ENCODE assay signal across 8 cellular contexts in genomic region chr3:37993811-37994638, GRCh38. TPM values are rescaled to one million over a fixed set of nuclear protein-coding genes. Genes with fewer than 3 reads are reported as not detected.
DNase-seq lines count a peak whose midpoint lies in the region; ATAC-seq and TF ChIP-seq lines count a peak whose summit lies in the region.

No MANE protein-coding gene starts in this region.

- peak overlapping the region; percentile 85 for H3K27ac ChIP-seq in AG04450 (ENCODE audit: low read depth, low read length)
- peak overlapping the region; percentile 76 for H3K27ac ChIP-seq in angular gyrus (ENCODE audit: low read depth, low read length)
- peak overlapping the region; percentile 99 for H3K27ac ChIP-seq in hepatocyte
- peak overlapping the region; percentile 69 to 81 (median 77) for H3K27ac ChIP-seq in sigmoid colon

- intact Hi-C loops in sigmoid colon (cut with DNase I): no loop called here

- H3K27me3 ChIP-seq in AG04450 (ENCODE audit: control insufficient read depth, insufficient read depth, low read length): peaks cover 4% of the 10 kb centered on the region
- no peaks in the 10 kb centered on the region for H3K27me3 ChIP-seq in hepatocyte
- H3K27me3 ChIP-seq in sigmoid colon: no peaks in the 10 kb centered on the region

- CTCF ChIA-PET in AG04450 (lab: Charles Lee): no interaction called here

- POLR2A ChIA-PET in AG04450 (lab: Yijun Ruan, JAX): interaction anchor here (0.6 to 1.0 kb wide), 4 partner anchors 14 to 142 kb away, joined by 3 to 9 read pairs (median 4); no protein-coding TSS in a partner anchor

- H3K4me1 ChIP-seq in hepatocyte (ENCODE audit: insufficient read depth): peaks cover 53% of the 10 kb centered on the region
- peaks cover 0 to 35% (median 26%) of the 10 kb centered on the region in 4 donors for H3K4me1 ChIP-seq in sigmoid colon

- peak overlapping the region; percentile 84 for H3K4me2 ChIP-seq in hepatocyte

- no peaks in the 10 kb centered on the region for H4K20me1 ChIP-seq in hepatocyte (ENCODE audit: insufficient read depth, poor library complexity, severe bottlenecking)

- TF ChIP-seq POLR2A in sigmoid colon (IDR thresholded peaks at IDR 0.05): peak; percentile 18 to 56

- H3K9me2 ChIP-seq in hepatocyte (replicated peaks; ENCODE audit: insufficient read depth): no peaks in the 10 kb centered on the region

- ATAC-seq in GM19025 (IDR thresholded peaks at IDR 0.05; ENCODE audit: low read depth, unreplicated experiment) (peak; percentile 56), HG03280 (IDR thresholded peaks at IDR 0.05; ENCODE audit: unreplicated experiment) (peak; percentile 51)

- TF ChIP-seq CTCF in AG04450 (IDR thresholded peaks at IDR 0.05; ENCODE audit: low read depth, low read length) (0 out of 2 replicates have a peak, but pooled peaks have one; percentile 7), hepatocyte (IDR thresholded peaks at IDR 0.05; ENCODE audit: poor library complexity) (no peak), sigmoid colon (IDR thresholded peaks at IDR 0.05) (no peak)

- H3K9me3 ChIP-seq in AG04450 (ENCODE audit: control insufficient read depth, insufficient read depth, low read length) (no peaks in the 10 kb centered on the region; the same call in 1 of the 2 replicates), hepatocyte (ENCODE audit: low read depth) (no peaks in the 10 kb centered on the region), sigmoid colon (no peaks in the 10 kb centered on the region)

- 13% methylated on average over 46 of the region's 49 CpGs for WGBS in hepatocyte (ENCODE audit: low lambda C conversion rate, missing lambda C conversion rate)
- 5 to 37% methylated on average over 49 of the region's 49 CpGs for WGBS in sigmoid colon, 2 donors

- H3K79me2 ChIP-seq in hepatocyte: peaks cover 7% of the 10 kb centered on the region

- DNase-seq in AG04450 (ENCODE audit: low read depth, low spot score): no peak
- DNase-seq in T follicular helper cell (ENCODE audit: low read depth): peak; percentile 33
- peak; percentile 88 for DNase-seq in hepatocyte (ENCODE audit: low spot score)
- DNase-seq in sigmoid colon: peak; percentile 93
- DNase-seq in DMS53 (lab: John Stamatoyannopoulos, UW): no peak

- peak overlapping the region; percentile 73 for H2AFZ ChIP-seq in hepatocyte

- no peaks in the 10 kb centered on the region for H3K36me3 ChIP-seq in hepatocyte (replicated peaks; ENCODE audit: insufficient read depth, low read depth)
- no peaks in the 10 kb centered on the region for H3K36me3 ChIP-seq in sigmoid colon

- no peak for TF ChIP-seq EP300 in sigmoid colon (IDR thresholded peaks at IDR 0.05)

- peak overlapping the region; percentile 67 for H3K4me3 ChIP-seq in AG04450 (ENCODE audit: low read depth, low read length)
- H3K4me3 ChIP-seq in hepatocyte: peak overlapping the region; percentile 59
- peak overlapping the region; percentile 50 to 63 (median 56) for H3K4me3 ChIP-seq in sigmoid colon

RNA-seq across cellular contexts. Expression of gene VILL, which starts 3.4 kb away (rescaled TPM):
- polyA plus RNA-seq in AG04450 (2011; rRNA removed) (2.6 and 5.3 TPM in 2 replicates), hepatocyte (39.3 and 39.7 TPM in 2 replicates), sigmoid colon (100 to 1,000 TPM in 1 of 3 donors, 10 to 100 TPM in 2; 81.7 to 175 (median 97.0) TPM)
- 5.9 and 10.7 TPM in 2 replicates for polyA minus RNA-seq in AG04450 (2011; rRNA and poly(A)+ RNA removed)
- total RNA-seq in hepatocyte (47.0 and 47.4 TPM in 2 replicates), sigmoid colon (1 to 10 TPM; 5.3 to 8.3 (median 6.6) TPM)

RNA-seq across cellular contexts. Expression of gene PLCD1, which starts 35.4 kb away (rescaled TPM):
- polyA plus RNA-seq in AG04450 (2011; rRNA removed) (14.4 and 17.0 TPM in 2 replicates), hepatocyte (21.7 and 24.8 TPM in 2 replicates), sigmoid colon (100 to 1,000 TPM in 1 of 3 donors, 10 to 100 TPM in 2; 29.0 to 139 (median 85.9) TPM)
- polyA minus RNA-seq in AG04450 (2011; rRNA and poly(A)+ RNA removed): 20.6 and 32.9 TPM in 2 replicates
- total RNA-seq in hepatocyte (17.1 and 22.6 TPM in 2 replicates), sigmoid colon (10 to 100 TPM; 10.3 to 22.7 (median 14.2) TPM)

RNA-seq across cellular contexts. Expression of gene DLEC1, which starts 45.0 kb away (rescaled TPM):
- polyA plus RNA-seq in AG04450 (2011; rRNA removed) (0.04 and 0.06 TPM in 2 replicates), hepatocyte (1.5 and 1.6 TPM in 2 replicates), sigmoid colon (under 1 TPM; 0.42 to 0.60 (median 0.46) TPM)
- not detected in 2 replicates for polyA minus RNA-seq in AG04450 (2011; rRNA and poly(A)+ RNA removed)
- total RNA-seq in hepatocyte (0.23 and 0.68 TPM in 2 replicates), sigmoid colon (under 1 TPM; 0.16 to 0.41 (median 0.32) TPM)

Comparison
In these comparisons a context has a peak if more than half of its experiments do, and no peak if none do; other contexts are left out.
1. DNase-seq: peak in T follicular helper cell (single experiment), hepatocyte (single experiment) and sigmoid colon (single experiment); none in AG04450 (single experiment) and DMS53 (single experiment).
2. Peak in every context shown above with its lines, with median percentiles within 50 percentile points of each other: H3K27ac ChIP-seq and H3K4me3 ChIP-seq.